Comparison of ENCODE assay signal across 1 cellular context in the genomic region with DNA sequence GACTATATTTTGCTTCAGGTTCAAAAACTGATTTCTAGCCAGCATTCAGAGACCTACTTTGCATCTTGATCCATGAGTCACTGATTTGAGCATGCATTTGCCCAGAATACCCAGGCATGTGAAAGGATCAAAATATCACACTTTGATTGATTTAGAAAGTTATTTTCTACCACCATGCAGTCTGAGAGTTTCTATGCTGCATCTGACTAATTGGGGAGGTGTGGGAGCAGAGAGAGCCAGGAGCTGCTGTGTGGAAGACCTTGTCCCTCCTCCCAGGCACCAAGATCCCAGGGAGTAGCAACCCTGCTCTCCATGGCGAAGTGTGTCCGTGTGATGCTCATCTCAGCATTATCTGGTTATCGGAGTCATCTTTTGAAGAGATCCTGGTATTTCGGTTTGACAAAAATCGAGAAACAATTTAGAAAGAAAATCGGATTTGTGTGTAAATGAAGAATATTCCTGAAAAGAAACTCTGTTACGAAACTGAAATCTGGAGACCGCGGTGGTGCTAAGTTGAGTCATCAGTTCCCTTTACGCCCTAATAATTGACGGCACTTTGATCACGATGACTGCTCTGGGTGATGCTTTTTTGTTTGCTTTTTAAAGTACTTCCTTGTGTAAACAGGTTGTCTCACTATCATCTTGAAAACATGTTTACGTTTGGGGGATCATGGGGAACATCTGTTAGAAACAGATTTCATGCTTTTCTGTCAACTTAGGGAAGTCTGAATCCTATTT.
TF ChIP-seq lines count a peak whose summit lies in the region.

No MANE protein-coding gene starts in this region.

TF ChIP-seq in K562, 482 proteins besides CTCF, POLR2A, EP300 and RAD21 (continued from another document):
- TF ChIP-seq MGA (IDR thresholded peaks at IDR 0.05) (no peak), ZNF12 (CRISPR knock-in tag; IDR thresholded peaks at IDR 0.05) (no peak), TCF3 (CRISPR knock-in tag; IDR thresholded peaks at IDR 0.05) (peak; percentile 68), CBX2 (IDR thresholded peaks at IDR 0.05; ENCODE audit: insufficient read depth, low read length, poor library complexity, severe bottlenecking) (no peak), MCM7 (IDR thresholded peaks at IDR 0.05) (no peak), NFRKB (IDR thresholded peaks at IDR 0.05; ENCODE audit: low read depth) (no peak), CBX8 (IDR thresholded peaks at IDR 0.05; ENCODE audit: borderline replicate concordance, extremely low read depth, low read depth, low read length, poor library complexity, severe bottlenecking) (no peak), ZNF274 (IDR thresholded peaks at IDR 0.05; ENCODE audit: borderline replicate concordance, low read depth, low read length) (no peak), SOX6 (IDR thresholded peaks at IDR 0.05) (peak; percentile 18; the same call in 1 of the 2 replicates), CREBBP (IDR thresholded peaks at IDR 0.05; ENCODE audit: low read depth, low read length) (no peak), CXXC5 (CRISPR knock-in tag; IDR thresholded peaks at IDR 0.05) (no peak), ZNF311 (CRISPR knock-in tag; IDR thresholded peaks at IDR 0.05) (no peak), RB1 (IDR thresholded peaks at IDR 0.05; ENCODE audit: low read depth) (no peak), ZNF354B (CRISPR knock-in tag; IDR thresholded peaks at IDR 0.05) (no peak), E2F3 (CRISPR knock-in tag; IDR thresholded peaks at IDR 0.05) (no peak)
- TF ChIP-seq, protein P1, sequence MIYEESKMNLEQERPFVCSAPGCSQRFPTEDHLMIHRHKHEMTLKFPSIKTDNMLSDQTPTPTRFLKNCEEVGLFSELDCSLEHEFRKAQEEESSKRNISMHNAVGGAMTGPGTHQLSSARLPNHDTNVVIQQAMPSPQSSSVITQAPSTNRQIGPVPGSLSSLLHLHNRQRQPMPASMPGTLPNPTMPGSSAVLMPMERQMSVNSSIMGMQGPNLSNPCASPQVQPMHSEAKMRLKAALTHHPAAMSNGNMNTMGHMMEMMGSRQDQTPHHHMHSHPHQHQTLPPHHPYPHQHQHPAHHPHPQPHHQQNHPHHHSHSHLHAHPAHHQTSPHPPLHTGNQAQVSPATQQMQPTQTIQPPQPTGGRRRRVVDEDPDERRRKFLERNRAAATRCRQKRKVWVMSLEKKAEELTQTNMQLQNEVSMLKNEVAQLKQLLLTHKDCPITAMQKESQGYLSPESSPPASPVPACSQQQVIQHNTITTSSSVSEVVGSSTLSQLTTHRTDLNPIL (CRISPR knock-in tag; IDR thresholded peaks at IDR 0.05) = no peak
- TF ChIP-seq, protein P2, sequence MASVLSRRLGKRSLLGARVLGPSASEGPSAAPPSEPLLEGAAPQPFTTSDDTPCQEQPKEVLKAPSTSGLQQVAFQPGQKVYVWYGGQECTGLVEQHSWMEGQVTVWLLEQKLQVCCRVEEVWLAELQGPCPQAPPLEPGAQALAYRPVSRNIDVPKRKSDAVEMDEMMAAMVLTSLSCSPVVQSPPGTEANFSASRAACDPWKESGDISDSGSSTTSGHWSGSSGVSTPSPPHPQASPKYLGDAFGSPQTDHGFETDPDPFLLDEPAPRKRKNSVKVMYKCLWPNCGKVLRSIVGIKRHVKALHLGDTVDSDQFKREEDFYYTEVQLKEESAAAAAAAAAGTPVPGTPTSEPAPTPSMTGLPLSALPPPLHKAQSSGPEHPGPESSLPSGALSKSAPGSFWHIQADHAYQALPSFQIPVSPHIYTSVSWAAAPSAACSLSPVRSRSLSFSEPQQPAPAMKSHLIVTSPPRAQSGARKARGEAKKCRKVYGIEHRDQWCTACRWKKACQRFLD (CRISPR knock-in tag; IDR thresholded peaks at IDR 0.05) = no peak
- TF ChIP-seq, protein P3, sequence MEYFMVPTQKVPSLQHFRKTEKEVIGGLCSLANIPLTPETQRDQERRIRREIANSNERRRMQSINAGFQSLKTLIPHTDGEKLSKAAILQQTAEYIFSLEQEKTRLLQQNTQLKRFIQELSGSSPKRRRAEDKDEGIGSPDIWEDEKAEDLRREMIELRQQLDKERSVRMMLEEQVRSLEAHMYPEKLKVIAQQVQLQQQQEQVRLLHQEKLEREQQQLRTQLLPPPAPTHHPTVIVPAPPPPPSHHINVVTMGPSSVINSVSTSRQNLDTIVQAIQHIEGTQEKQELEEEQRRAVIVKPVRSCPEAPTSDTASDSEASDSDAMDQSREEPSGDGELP (CRISPR knock-in tag; IDR thresholded peaks at IDR 0.05; ENCODE audit: borderline replicate concordance) = no peak
- TF ChIP-seq, protein P4, sequence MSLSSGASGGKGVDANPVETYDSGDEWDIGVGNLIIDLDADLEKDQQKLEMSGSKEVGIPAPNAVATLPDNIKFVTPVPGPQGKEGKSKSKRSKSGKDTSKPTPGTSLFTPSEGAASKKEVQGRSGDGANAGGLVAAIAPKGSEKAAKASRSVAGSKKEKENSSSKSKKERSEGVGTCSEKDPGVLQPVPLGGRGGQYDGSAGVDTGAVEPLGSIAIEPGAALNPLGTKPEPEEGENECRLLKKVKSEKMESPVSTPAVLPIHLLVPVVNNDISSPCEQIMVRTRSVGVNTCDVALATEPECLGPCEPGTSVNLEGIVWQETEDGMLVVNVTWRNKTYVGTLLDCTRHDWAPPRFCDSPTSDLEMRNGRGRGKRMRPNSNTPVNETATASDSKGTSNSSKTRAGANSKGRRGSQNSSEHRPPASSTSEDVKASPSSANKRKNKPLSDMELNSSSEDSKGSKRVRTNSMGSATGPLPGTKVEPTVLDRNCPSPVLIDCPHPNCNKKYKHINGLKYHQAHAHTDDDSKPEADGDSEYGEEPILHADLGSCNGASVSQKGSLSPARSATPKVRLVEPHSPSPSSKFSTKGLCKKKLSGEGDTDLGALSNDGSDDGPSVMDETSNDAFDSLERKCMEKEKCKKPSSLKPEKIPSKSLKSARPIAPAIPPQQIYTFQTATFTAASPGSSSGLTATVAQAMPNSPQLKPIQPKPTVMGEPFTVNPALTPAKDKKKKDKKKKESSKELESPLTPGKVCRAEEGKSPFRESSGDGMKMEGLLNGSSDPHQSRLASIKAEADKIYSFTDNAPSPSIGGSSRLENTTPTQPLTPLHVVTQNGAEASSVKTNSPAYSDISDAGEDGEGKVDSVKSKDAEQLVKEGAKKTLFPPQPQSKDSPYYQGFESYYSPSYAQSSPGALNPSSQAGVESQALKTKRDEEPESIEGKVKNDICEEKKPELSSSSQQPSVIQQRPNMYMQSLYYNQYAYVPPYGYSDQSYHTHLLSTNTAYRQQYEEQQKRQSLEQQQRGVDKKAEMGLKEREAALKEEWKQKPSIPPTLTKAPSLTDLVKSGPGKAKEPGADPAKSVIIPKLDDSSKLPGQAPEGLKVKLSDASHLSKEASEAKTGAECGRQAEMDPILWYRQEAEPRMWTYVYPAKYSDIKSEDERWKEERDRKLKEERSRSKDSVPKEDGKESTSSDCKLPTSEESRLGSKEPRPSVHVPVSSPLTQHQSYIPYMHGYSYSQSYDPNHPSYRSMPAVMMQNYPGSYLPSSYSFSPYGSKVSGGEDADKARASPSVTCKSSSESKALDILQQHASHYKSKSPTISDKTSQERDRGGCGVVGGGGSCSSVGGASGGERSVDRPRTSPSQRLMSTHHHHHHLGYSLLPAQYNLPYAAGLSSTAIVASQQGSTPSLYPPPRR (CRISPR knock-in tag; IDR thresholded peaks at IDR 0.05; ENCODE audit: borderline replicate concordance) = no peak
TF ChIP-seq in K562: peak in this region for 22.
